9 cellular contexts compared by ENCODE assay signal in genomic region chr19:48271531-48272151, GRCh38. TPM values are rescaled to one million over a fixed set of nuclear protein-coding genes. Genes with fewer than 3 reads are reported as not detected.
A peak's percentile ranks its signal among the peaks of the same experiment; 100 is the strongest.
DNase-seq lines count a peak whose midpoint lies in the region; ATAC-seq, FAIRE-seq and TF ChIP-seq lines count a peak whose summit lies in the region.
"Had no signal": no experiment of that assay in that cellular context is flagged by ENCODE, and none has a peak within 500 bp of the region (broad histone marks: within the 10 kb centered on the region; RNA-seq: fewer than 3 reads in every experiment).

No MANE protein-coding gene starts in this region.

- intact Hi-C loops in Right ventricle myocardium inferior (cut with DNase I): loop anchor here (1.0 to 5.0 kb wide), 2 partner anchors 20 to 61 kb away; no protein-coding TSS in a partner anchor
- intact Hi-C loops in cardiac septum (cut with DNase I): no loop called here
- intact Hi-C loops in gastrocnemius medialis (cut with DNase I; ENCODE audit: low total_unique reads): no loop called here

- H3K27ac ChIP-seq in gastrocnemius medialis: peak overlapping the region in 2 of 4 donors; percentile 22 to 36

- in situ Hi-C loops in astrocyte of the cerebellum (cut with HindIII; ENCODE audit: low sequenced_read_pairs) (no loop called here), gastrocnemius medialis (cut with MboI; ENCODE audit: low sequenced_read_pairs in 4 of 4) (loop anchor here in 2 of 4 donors (25.0 kb wide), 1 partner anchor 309 kb away; no protein-coding TSS in a partner anchor)

- DNase-seq in Right ventricle myocardium inferior (ENCODE audit: missing footprints): peak; percentile 76
- DNase-seq in cardiac septum (ENCODE audit: low spot score): no peak
- DNase-seq in NCI-H460 (ENCODE audit: extremely low read depth, low read depth): peak; percentile 45
- DNase-seq in astrocyte of the cerebellum (ENCODE audit: low read depth): no peak
- DNase-seq in gastrocnemius medialis: no peak
- DNase-seq in D721Med (ENCODE audit: insufficient read length, low spot score): no peak

- no peaks in the 10 kb centered on the region for H3K9me3 ChIP-seq in gastrocnemius medialis

- FAIRE-seq in D721Med (lab: Jason Lieb, UNC): no peak
- FAIRE-seq: frontal cortex had no signal

- no peak for TF ChIP-seq POLR2A in gastrocnemius medialis (IDR thresholded peaks at IDR 0.05)

- H3K4me3 ChIP-seq in astrocyte of the cerebellum (ENCODE audit: low read depth, low read length) (peak overlapping the region; percentile 46), iPS-11a (ENCODE audit: low read depth, low read length) (peak overlapping the region; percentile 70), gastrocnemius medialis (peak overlapping the region; percentile 43 to 60 (median 50))

- H3K27me3 ChIP-seq in gastrocnemius medialis: peaks cover 8 to 21% (median 18%) of the 10 kb centered on the region in 3 donors

- TF ChIP-seq CTCF in astrocyte of the cerebellum (IDR thresholded peaks at IDR 0.05; ENCODE audit: low read depth, low read length, missing control alignments) (no peak), gastrocnemius medialis (IDR thresholded peaks at IDR 0.05 in 4 of 5, conservative IDR thresholded peaks at IDR 0.05 in 1 of 5) (no peak), D721Med (IDR thresholded peaks at IDR 0.05; ENCODE audit: insufficient read depth, missing control alignments) (no peak)

- H3K4me1 ChIP-seq in gastrocnemius medialis: peaks cover 0 to 11% of the 10 kb centered on the region in 2 donors

- ATAC-seq in Right ventricle myocardium inferior (peak; percentile 79), gastrocnemius medialis (no peak), GM21447 (IDR thresholded peaks at IDR 0.05; ENCODE audit: unreplicated experiment) (no peak)

- no peaks in the 10 kb centered on the region for H3K36me3 ChIP-seq in gastrocnemius medialis

RNA-seq across cellular contexts. Expression of gene ZNF114, which starts 1.8 kb away (rescaled TPM):
- 0.78 TPM for total RNA-seq in Right ventricle myocardium inferior
- 0.35 TPM for total RNA-seq in cardiac septum
- 3.3 and 3.7 TPM in 2 replicates for total RNA-seq in NCI-H460 (2014; rRNA removed; shearing (Covaris generic))
- polyA plus RNA-seq in NCI-H460 (2014; cell fraction: nucleus; rRNA removed): 2.3 and 3.3 TPM in 2 replicates
- under 1 TPM in 1 of 4 donors, not detected in 3; 0.36 TPM for total RNA-seq in gastrocnemius medialis

RNA-seq across cellular contexts. Expression of gene CARD8, which starts 15.9 kb away (rescaled TPM):
- total RNA-seq in Right ventricle myocardium inferior (34.5 TPM), cardiac septum (26.1 TPM), gastrocnemius medialis (10 to 100 TPM; 15.7 to 23.3 (median 20.2) TPM)
- total RNA-seq in NCI-H460 (2014; rRNA removed; shearing (Covaris generic)): 25.6 and 25.8 TPM in 2 replicates
- polyA plus RNA-seq in NCI-H460 (2014; cell fraction: nucleus; rRNA removed): 28.9 and 52.9 TPM in 2 replicates

RNA-seq across cellular contexts. Expression of gene EMP3, which starts 53.7 kb away (rescaled TPM):
- total RNA-seq in Right ventricle myocardium inferior (54.3 TPM), cardiac septum (47.3 TPM), gastrocnemius medialis (10 to 100 TPM in 2 of 4 donors, 1 to 10 TPM in 2; 3.8 to 15.3 (median 9.4) TPM)
- 80.7 and 84.7 TPM in 2 replicates for total RNA-seq in NCI-H460 (2014; rRNA removed; shearing (Covaris generic))
- polyA plus RNA-seq in NCI-H460 (2014; cell fraction: nucleus; rRNA removed): 18.7 and 110 TPM in 2 replicates

Comparison
In these comparisons a context has a peak if more than half of its experiments do, and no peak if none do; other contexts are left out.
1. DNase-seq: peak in Right ventricle myocardium inferior (single experiment) and NCI-H460 (single experiment); none in cardiac septum (single experiment), astrocyte of the cerebellum (single experiment), gastrocnemius medialis (0 of 2) and D721Med (single experiment).
2. Peak in every context shown above with its lines, with median percentiles within 50 percentile points of each other: H3K4me3 ChIP-seq.